38 cellular contexts compared by ENCODE assay signal in genomic region chr10:133515471-133515870, GRCh38. TPM values are rescaled to one million over a fixed set of nuclear protein-coding genes. Genes with fewer than 3 reads are reported as not detected.
"Had no signal": no experiment of that assay in that cellular context is flagged by ENCODE, and none has a peak within 500 bp of the region (broad histone marks: within the 10 kb centered on the region; RNA-seq: fewer than 3 reads in every experiment).

No MANE protein-coding gene starts in this region.

- H3K4me3 ChIP-seq: MG63 had no signal

- DNase-seq: Karpas-422, Kasumi-1, MG63, MM.1S, MV-4-11, NCI-H1048, NCI-H1092, NCI-H1092 treated with DMSO at 0.1 percent for 48 hours, NCI-H1105, NCI-H1105 treated with DMSO at 0.1 percent for 48 hours, NCI-H1417, NCI-H1417 treated with DMSO at 0.1 percent for 48 hours, NCI-H1436, NCI-H1436 treated with DMSO at 0.1 percent for 48 hours, NCI-H146, NCI-H1694, NCI-H1694 treated with DMSO at 0.1 percent for 48 hours, NCI-H187, NCI-H187 treated with DMSO at 0.1 percent for 48 hours, NCI-H1930, NCI-H2029, NCI-H2029 treated with DMSO at 0.1 percent for 48 hours, NCI-H2081, NCI-H2081 treated with DMSO at 0.1 percent for 48 hours, NCI-H2107, NCI-H2171, NCI-H2171 treated with DMSO at 0.1 percent for 48 hours, NCI-H2227 treated with DMSO at 0.1 percent for 48 hours, NCI-H226, NCI-H345, NCI-H446, NCI-H446 treated with DMSO at 0.1 percent for 48 hours, NCI-H510A had no signal

- H3K9ac ChIP-seq: KMS-11 had no signal

- H3K27ac ChIP-seq: KMS-11 had no signal

- H3K27me3 ChIP-seq: MG63 had no signal

- H3K4me2 ChIP-seq: KMS-11 had no signal

- H3K36me3 ChIP-seq: MG63 had no signal

RNA-seq across cellular contexts. Expression of gene CYP2E1, which starts 11.7 kb away (rescaled TPM):
- total RNA-seq: MCF 10A had no signal

RNA-seq across cellular contexts. Expression of gene SYCE1, which starts 49.9 kb away (rescaled TPM):
- total RNA-seq: LHCN-M2, M059J, MCF 10A, NCI-H460 had no signal
